2 cellular contexts compared by ENCODE assay signal in genomic region chr2:24049485-24050021, GRCh38.
TF ChIP-seq lines count a peak whose summit lies in the region.

Gene FKBP1B, plus strand, starts transcription at chr2:24049741. Its CDS starts 109 bp downstream, at chr2:24049850.

TF ChIP-seq in WTC11, 78 proteins besides CTCF, POLR2A, EP300 and RAD21 (continued from another document and continues in another):
- TF ChIP-seq, protein P1, sequence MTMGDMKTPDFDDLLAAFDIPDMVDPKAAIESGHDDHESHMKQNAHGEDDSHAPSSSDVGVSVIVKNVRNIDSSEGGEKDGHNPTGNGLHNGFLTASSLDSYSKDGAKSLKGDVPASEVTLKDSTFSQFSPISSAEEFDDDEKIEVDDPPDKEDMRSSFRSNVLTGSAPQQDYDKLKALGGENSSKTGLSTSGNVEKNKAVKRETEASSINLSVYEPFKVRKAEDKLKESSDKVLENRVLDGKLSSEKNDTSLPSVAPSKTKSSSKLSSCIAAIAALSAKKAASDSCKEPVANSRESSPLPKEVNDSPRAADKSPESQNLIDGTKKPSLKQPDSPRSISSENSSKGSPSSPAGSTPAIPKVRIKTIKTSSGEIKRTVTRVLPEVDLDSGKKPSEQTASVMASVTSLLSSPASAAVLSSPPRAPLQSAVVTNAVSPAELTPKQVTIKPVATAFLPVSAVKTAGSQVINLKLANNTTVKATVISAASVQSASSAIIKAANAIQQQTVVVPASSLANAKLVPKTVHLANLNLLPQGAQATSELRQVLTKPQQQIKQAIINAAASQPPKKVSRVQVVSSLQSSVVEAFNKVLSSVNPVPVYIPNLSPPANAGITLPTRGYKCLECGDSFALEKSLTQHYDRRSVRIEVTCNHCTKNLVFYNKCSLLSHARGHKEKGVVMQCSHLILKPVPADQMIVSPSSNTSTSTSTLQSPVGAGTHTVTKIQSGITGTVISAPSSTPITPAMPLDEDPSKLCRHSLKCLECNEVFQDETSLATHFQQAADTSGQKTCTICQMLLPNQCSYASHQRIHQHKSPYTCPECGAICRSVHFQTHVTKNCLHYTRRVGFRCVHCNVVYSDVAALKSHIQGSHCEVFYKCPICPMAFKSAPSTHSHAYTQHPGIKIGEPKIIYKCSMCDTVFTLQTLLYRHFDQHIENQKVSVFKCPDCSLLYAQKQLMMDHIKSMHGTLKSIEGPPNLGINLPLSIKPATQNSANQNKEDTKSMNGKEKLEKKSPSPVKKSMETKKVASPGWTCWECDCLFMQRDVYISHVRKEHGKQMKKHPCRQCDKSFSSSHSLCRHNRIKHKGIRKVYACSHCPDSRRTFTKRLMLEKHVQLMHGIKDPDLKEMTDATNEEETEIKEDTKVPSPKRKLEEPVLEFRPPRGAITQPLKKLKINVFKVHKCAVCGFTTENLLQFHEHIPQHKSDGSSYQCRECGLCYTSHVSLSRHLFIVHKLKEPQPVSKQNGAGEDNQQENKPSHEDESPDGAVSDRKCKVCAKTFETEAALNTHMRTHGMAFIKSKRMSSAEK (CRISPR knock-in tag; IDR thresholded peaks at IDR 0.05; ENCODE audit: borderline replicate concordance) = no peak
- TF ChIP-seq, protein P2, sequence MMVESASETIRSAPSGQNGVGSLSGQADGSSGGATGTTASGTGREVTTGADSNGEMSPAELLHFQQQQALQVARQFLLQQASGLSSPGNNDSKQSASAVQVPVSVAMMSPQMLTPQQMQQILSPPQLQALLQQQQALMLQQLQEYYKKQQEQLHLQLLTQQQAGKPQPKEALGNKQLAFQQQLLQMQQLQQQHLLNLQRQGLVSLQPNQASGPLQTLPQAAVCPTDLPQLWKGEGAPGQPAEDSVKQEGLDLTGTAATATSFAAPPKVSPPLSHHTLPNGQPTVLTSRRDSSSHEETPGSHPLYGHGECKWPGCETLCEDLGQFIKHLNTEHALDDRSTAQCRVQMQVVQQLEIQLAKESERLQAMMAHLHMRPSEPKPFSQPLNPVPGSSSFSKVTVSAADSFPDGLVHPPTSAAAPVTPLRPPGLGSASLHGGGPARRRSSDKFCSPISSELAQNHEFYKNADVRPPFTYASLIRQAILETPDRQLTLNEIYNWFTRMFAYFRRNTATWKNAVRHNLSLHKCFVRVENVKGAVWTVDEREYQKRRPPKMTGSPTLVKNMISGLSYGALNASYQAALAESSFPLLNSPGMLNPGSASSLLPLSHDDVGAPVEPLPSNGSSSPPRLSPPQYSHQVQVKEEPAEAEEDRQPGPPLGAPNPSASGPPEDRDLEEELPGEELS (CRISPR knock-in tag; IDR thresholded peaks at IDR 0.05) = peak; percentile 74
- no peak for TF ChIP-seq ZNF232 (CRISPR knock-in tag; IDR thresholded peaks at IDR 0.05)
- no peak for TF ChIP-seq NFE2L1 (CRISPR knock-in tag; IDR thresholded peaks at IDR 0.05)
- TF ChIP-seq MXD4 (CRISPR knock-in tag; IDR thresholded peaks at IDR 0.05; ENCODE audit: borderline replicate concordance) = no peak
- no peak for TF ChIP-seq HMGA2 (CRISPR knock-in tag; IDR thresholded peaks at IDR 0.05)
- peak; percentile 25; the same call in 1 of the 2 replicates for TF ChIP-seq ZBTB21 (CRISPR knock-in tag; IDR thresholded peaks at IDR 0.05; ENCODE audit: borderline replicate concordance)
- TF ChIP-seq, protein P3, sequence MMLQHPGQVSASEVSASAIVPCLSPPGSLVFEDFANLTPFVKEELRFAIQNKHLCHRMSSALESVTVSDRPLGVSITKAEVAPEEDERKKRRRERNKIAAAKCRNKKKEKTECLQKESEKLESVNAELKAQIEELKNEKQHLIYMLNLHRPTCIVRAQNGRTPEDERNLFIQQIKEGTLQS (CRISPR knock-in tag; conservative IDR thresholded peaks at IDR 0.05) = no peak
- TF ChIP-seq E2F5 (CRISPR knock-in tag; IDR thresholded peaks at IDR 0.05) = no peak
- TF ChIP-seq SMAD4 (CRISPR knock-in tag; IDR thresholded peaks at IDR 0.05) = no peak
- TF ChIP-seq MYBL2 (CRISPR knock-in tag; IDR thresholded peaks at IDR 0.05) = no peak
- TF ChIP-seq JUN (CRISPR knock-in tag; IDR thresholded peaks at IDR 0.05) = no peak
- TF ChIP-seq ZNF671 (CRISPR knock-in tag; IDR thresholded peaks at IDR 0.05) = no peak
- TF ChIP-seq TCF7 (CRISPR knock-in tag; IDR thresholded peaks at IDR 0.05; ENCODE audit: low read depth) = no peak
- TF ChIP-seq, protein P4, sequence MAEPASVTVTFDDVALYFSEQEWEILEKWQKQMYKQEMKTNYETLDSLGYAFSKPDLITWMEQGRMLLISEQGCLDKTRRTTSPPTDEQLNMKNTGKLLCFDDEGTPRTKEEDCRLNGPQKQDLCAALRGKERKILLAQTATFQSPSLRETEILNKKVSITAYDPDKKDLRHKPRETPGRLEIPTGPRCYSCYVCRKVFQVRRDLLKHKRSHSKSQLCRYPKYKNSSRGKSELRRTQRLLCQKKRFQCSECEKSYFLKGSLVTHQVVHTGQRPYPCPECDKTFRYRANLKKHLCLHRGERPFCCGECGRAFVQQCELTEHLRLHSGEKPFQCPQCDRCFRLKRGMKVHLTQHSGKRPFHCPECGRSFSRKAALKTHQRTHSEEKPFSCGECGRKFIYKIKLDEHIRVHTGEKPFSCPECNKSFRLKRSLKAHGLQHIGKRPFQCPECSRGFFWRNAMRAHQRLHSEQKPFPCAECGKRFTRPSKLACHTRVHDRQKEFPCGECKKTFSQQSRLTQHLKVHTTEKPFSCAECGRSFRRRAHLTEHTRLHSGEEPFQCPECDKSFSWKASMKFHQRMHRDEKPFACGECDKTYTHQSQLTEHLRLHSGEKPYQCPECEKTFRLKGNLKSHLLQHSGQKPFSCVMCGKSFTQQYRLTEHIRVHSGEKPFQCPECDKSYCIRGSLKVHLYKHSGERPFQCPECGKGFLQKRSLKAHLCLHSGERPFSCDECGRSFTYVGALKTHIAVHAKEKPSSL (CRISPR knock-in tag; conservative IDR thresholded peaks at IDR 0.05) = no peak

TF ChIP-seq in HepG2, 621 proteins besides CTCF, POLR2A, EP300 and RAD21 (continued from another document and continues in another):
- TF ChIP-seq, protein P5, sequence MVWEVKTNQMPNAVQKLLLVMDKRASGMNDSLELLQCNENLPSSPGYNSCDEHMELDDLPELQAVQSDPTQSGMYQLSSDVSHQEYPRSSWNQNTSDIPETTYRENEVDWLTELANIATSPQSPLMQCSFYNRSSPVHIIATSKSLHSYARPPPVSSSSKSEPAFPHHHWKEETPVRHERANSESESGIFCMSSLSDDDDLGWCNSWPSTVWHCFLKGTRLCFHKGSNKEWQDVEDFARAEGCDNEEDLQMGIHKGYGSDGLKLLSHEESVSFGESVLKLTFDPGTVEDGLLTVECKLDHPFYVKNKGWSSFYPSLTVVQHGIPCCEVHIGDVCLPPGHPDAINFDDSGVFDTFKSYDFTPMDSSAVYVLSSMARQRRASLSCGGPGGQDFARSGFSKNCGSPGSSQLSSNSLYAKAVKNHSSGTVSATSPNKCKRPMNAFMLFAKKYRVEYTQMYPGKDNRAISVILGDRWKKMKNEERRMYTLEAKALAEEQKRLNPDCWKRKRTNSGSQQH (CRISPR knock-in tag; IDR thresholded peaks at IDR 0.05; ENCODE audit: low read depth) = 0 out of 2 replicates have a peak, but pooled peaks have one; percentile 56
- TF ChIP-seq TBX2 (CRISPR knock-in tag; IDR thresholded peaks at IDR 0.05; ENCODE audit: borderline replicate concordance) (no peak; the same call in 1 of the 2 replicates), TSC22D2 (CRISPR knock-in tag; IDR thresholded peaks at IDR 0.05; ENCODE audit: borderline replicate concordance) (peak; percentile 67; the same call in 1 of the 2 replicates), THYN1 (CRISPR knock-in tag; IDR thresholded peaks at IDR 0.05; ENCODE audit: borderline replicate concordance, low read depth) (no peak), ZNF329 (CRISPR knock-in tag; IDR thresholded peaks at IDR 0.05; ENCODE audit: low read depth) (peak; percentile 34; the same call in 1 of the 2 replicates), ZC3H13 (CRISPR knock-in tag; IDR thresholded peaks at IDR 0.05) (no peak; the same call in 1 of the 2 replicates), ZNF230 (CRISPR knock-in tag; IDR thresholded peaks at IDR 0.05) (no peak), PAWR (CRISPR knock-in tag; IDR thresholded peaks at IDR 0.05; ENCODE audit: borderline replicate concordance) (no peak), MXI1 (IDR thresholded peaks at IDR 0.05; ENCODE audit: borderline replicate concordance, low read depth, low read length) (0 out of 3 replicates have a peak, but pooled peaks have one; percentile 18), MLLT10 (CRISPR knock-in tag; IDR thresholded peaks at IDR 0.05) (no peak), SAP130 (CRISPR knock-in tag; IDR thresholded peaks at IDR 0.05; ENCODE audit: low read depth) (peak; percentile 73), REL (CRISPR knock-in tag; conservative IDR thresholded peaks at IDR 0.05) (0 out of 2 replicates have a peak, but pooled peaks have one; percentile 22), BCL6 (CRISPR knock-in tag; IDR thresholded peaks at IDR 0.05) (peak; percentile 31; the same call in 1 of the 2 replicates), STAT5B (CRISPR knock-in tag; IDR thresholded peaks at IDR 0.05) (no peak), HES4 (CRISPR knock-in tag; IDR thresholded peaks at IDR 0.05; ENCODE audit: borderline replicate concordance) (peak; percentile 62; the same call in 1 of the 2 replicates), POLR2AphosphoS5 (IDR thresholded peaks at IDR 0.05; ENCODE audit: low read depth, low read length) (peak; percentile 83), ARID4A (CRISPR knock-in tag; IDR thresholded peaks at IDR 0.05; ENCODE audit: borderline replicate concordance) (peak; percentile 51; the same call in 1 of the 2 replicates), SOX13 (IDR thresholded peaks at IDR 0.05) (no peak), SOX13 (CRISPR knock-in tag; conservative IDR thresholded peaks at IDR 0.05 in 1 of 2, IDR thresholded peaks at IDR 0.05 in 1 of 2) (peak in 1 of 2 experiments; percentile 32; a peak in 1 of 4 replicates), ZNF691 (CRISPR knock-in tag; IDR thresholded peaks at IDR 0.05; ENCODE audit: borderline replicate concordance, low read depth) (0 out of 2 replicates have a peak, but pooled peaks have one; percentile 56), KLF16 (CRISPR knock-in tag; IDR thresholded peaks at IDR 0.05) (0 out of 4 replicates have a peak, but pooled peaks of 1 of the 2 experiments have one; percentile 22), ZNF12 (CRISPR knock-in tag; IDR thresholded peaks at IDR 0.05) (0 out of 2 replicates have a peak, but pooled peaks have one; percentile 35), MEIS1 (CRISPR knock-in tag; IDR thresholded peaks at IDR 0.05; ENCODE audit: borderline replicate concordance) (no peak)
- TF ChIP-seq, protein P6, sequence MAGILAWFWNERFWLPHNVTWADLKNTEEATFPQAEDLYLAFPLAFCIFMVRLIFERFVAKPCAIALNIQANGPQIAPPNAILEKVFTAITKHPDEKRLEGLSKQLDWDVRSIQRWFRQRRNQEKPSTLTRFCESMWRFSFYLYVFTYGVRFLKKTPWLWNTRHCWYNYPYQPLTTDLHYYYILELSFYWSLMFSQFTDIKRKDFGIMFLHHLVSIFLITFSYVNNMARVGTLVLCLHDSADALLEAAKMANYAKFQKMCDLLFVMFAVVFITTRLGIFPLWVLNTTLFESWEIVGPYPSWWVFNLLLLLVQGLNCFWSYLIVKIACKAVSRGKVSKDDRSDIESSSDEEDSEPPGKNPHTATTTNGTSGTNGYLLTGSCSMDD (CRISPR knock-in tag; IDR thresholded peaks at IDR 0.05) = no peak
- TF ChIP-seq, protein P7, sequence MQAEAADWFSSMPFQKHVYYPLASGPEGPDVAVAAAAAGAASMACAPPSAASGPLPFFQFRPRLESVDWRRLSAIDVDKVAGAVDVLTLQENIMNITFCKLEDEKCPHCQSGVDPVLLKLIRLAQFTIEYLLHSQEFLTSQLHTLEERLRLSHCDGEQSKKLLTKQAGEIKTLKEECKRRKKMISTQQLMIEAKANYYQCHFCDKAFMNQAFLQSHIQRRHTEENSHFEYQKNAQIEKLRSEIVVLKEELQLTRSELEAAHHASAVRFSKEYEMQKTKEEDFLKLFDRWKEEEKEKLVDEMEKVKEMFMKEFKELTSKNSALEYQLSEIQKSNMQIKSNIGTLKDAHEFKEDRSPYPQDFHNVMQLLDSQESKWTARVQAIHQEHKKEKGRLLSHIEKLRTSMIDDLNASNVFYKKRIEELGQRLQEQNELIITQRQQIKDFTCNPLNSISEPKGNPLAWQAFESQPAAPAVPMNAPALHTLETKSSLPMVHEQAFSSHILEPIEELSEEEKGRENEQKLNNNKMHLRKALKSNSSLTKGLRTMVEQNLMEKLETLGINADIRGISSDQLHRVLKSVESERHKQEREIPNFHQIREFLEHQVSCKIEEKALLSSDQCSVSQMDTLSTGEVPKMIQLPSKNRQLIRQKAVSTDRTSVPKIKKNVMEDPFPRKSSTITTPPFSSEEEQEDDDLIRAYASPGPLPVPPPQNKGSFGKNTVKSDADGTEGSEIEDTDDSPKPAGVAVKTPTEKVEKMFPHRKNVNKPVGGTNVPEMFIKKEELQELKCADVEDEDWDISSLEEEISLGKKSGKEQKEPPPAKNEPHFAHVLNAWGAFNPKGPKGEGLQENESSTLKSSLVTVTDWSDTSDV (CRISPR knock-in tag; IDR thresholded peaks at IDR 0.05) = no peak
- TF ChIP-seq, protein P8, sequence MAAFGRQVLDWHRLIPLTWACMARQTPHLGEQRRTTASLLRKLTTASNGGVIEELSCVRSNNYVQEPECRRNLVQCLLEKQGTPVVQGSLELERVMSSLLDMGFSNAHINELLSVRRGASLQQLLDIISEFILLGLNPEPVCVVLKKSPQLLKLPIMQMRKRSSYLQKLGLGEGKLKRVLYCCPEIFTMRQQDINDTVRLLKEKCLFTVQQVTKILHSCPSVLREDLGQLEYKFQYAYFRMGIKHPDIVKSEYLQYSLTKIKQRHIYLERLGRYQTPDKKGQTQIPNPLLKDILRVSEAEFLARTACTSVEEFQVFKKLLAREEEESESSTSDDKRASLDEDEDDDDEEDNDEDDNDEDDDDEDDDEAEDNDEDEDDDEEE (CRISPR knock-in tag; IDR thresholded peaks at IDR 0.05) = peak; percentile 70
